26 cellular contexts compared by ENCODE assay signal in genomic region chr13:31023126-31023525, GRCh38.
"Had no signal": no experiment of that assay in that cellular context is flagged by ENCODE, and none has a peak within 500 bp of the region (broad histone marks: within the 10 kb centered on the region; RNA-seq: fewer than 3 reads in every experiment).

No MANE protein-coding gene starts in this region.

- H3K36me3 Mint-ChIP-seq: naive thymus-derived CD8-positive, alpha-beta T cell had no signal

- H3K4me2 ChIP-seq: smooth muscle cell had no signal

- H3K4me1 ChIP-seq: esophagus muscularis mucosa, gastrocnemius medialis, lower lobe of right lung, prostate gland, right atrium auricular region, suprapubic skin, transverse colon, upper lobe of right lung, uterus had no signal

- H3K4me1 Mint-ChIP-seq: naive thymus-derived CD8-positive, alpha-beta T cell; nephron progenitor cell; stimulated activated naive CD8-positive, alpha-beta T cell treated with anti-CD3 and anti-CD28 coated beads, Interleukin-15, amount 100 ng/mL, for 72 hours had no signal

- H3K4me3 Mint-ChIP-seq: naive thymus-derived CD8-positive, alpha-beta T cell; nephron progenitor cell; stimulated activated naive CD8-positive, alpha-beta T cell treated with anti-CD3 and anti-CD28 coated beads, Interleukin-15, amount 100 ng/mL, for 72 hours had no signal

- H3K27me3 ChIP-seq: esophagus muscularis mucosa, gastrocnemius medialis, right atrium auricular region, suprapubic skin, transverse colon, uterus had no signal

- H3K36me3 ChIP-seq: esophagus muscularis mucosa, gastrocnemius medialis, lower lobe of right lung, prostate gland, right atrium auricular region, suprapubic skin, transverse colon, upper lobe of right lung, uterus had no signal

- H3K4me3 ChIP-seq: coronary artery, esophagus muscularis mucosa, gastrocnemius medialis, lower lobe of right lung, prostate gland, right atrium auricular region, smooth muscle cell, suprapubic skin, transverse colon, upper lobe of right lung, uterus had no signal

- DNase-seq: dermis blood vessel endothelial cell; effector memory CD4-positive, alpha-beta T cell; gastrocnemius medialis; head of caudate nucleus; kidney; left cardiac atrium; left ventricle myocardium superior; lower lobe of right lung; naive thymus-derived CD8-positive, alpha-beta T cell; nephron progenitor cell; stimulated activated CD4-positive, alpha-beta T cell treated with anti-CD3 and anti-CD28 coated beads, Interleukin-12 subunit alpha, Interleukin-12 subunit beta, amount 100 ng/mL, for 4 hours; stimulated activated CD4-positive, alpha-beta T cell treated with anti-CD3 and anti-CD28 coated beads, Interleukin-1b, Interleukin-23, amount 100 ng/mL, for 48 hours; stimulated activated CD4-positive, alpha-beta T cell treated with anti-CD3 and anti-CD28 coated beads, Interleukin-4, amount 100 ng/mL, for 1 hour; stimulated activated CD8-positive, alpha-beta memory T cell treated with anti-CD3 and anti-CD28 coated beads, Interleukin-4, amount 100 ng/mL, for 48 hours; stimulated activated naive CD4-positive, alpha-beta T cell; stimulated activated naive CD8-positive, alpha-beta T cell treated with anti-CD3 and anti-CD28 coated beads, Interleukin-15, amount 100 ng/mL, for 72 hours; transverse colon; upper lobe of right lung; uterus had no signal

- FAIRE-seq: endothelial cell of umbilical vein, kidney had no signal

- H3K27ac Mint-ChIP-seq: nephron progenitor cell; stimulated activated naive CD8-positive, alpha-beta T cell treated with anti-CD3 and anti-CD28 coated beads, Interleukin-15, amount 100 ng/mL, for 72 hours had no signal

- H3K9me3 Mint-ChIP-seq: nephron progenitor cell; stimulated activated naive CD8-positive, alpha-beta T cell treated with anti-CD3 and anti-CD28 coated beads, Interleukin-15, amount 100 ng/mL, for 72 hours had no signal

- H3K9me3 ChIP-seq: esophagus muscularis mucosa, gastrocnemius medialis, lower lobe of right lung, prostate gland, right atrium auricular region, suprapubic skin, transverse colon, upper lobe of right lung, uterus had no signal

- H3K27ac ChIP-seq: coronary artery, esophagus muscularis mucosa, gastrocnemius medialis, lower lobe of right lung, prostate gland, right atrium auricular region, suprapubic skin, transverse colon, upper lobe of right lung, uterus had no signal
